13 cellular contexts compared by ENCODE assay signal in the genomic region with DNA sequence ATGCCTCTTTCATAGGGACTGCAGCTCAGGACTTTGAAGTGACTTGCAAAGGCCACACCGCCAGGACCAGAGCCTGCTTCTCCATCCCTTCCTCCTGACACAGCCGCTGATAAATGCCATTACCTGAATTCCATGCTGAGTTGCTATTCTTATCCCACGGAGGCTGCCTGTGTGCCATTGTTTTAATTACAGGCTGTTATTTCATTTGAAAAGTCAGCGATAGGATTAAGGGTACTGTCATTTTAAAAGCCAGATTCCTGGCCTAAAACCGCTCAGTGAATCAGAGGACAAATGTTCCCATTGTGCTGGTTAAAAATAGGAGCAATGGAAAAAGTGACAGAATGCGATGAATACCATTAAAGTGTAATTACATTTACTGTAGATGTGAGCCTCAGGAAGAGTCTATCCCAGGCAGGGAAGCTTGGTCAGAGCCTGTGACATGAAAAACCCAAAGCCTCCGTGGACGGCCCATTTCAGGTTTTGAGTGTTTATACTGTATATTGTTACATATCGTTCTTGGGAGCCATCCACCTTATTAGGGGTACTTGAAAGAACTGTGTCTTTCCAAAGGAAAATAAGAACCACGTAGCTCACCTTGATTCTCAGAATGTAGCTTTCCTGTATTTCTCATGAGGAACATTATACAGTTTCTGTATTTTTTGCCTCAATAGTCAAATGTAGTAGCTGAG. TPM values are rescaled to one million over a fixed set of nuclear protein-coding genes. Genes with fewer than 3 reads are reported as not detected.
DNase-seq lines count a peak whose midpoint lies in the region; ATAC-seq and TF ChIP-seq lines count a peak whose summit lies in the region.
"Had no signal": no experiment of that assay in that cellular context is flagged by ENCODE, and none has a peak within 500 bp of the region (broad histone marks: within the 10 kb centered on the region; RNA-seq: fewer than 3 reads in every experiment).

No MANE protein-coding gene starts in this region.

- TF ChIP-seq CTCF in coronary artery (IDR thresholded peaks at IDR 0.05): no peak

- peak overlapping the region; percentile 38 to 60 for H3K27ac ChIP-seq in coronary artery

- H3K4me3 ChIP-seq in coronary artery: peak overlapping the region; percentile 25

- ATAC-seq in Right ventricle myocardium superior (ENCODE audit: poor library complexity) (peak; percentile 78), HG02642 (IDR thresholded peaks at IDR 0.05; ENCODE audit: poor library complexity, unreplicated experiment) (no peak)
- ATAC-seq: activated CD4-positive, CD25-positive, alpha-beta regulatory T cell treated with anti-CD3 and anti-CD28 coated beads, Interleukin-2, amount 50 U/mL, for 24 hours had no signal

- intact Hi-C loops in Right ventricle myocardium superior (cut with DNase I) (no loop called here), cardiac septum (cut with DNase I) (no loop called here)

- in situ Hi-C loops in KBM-7 (cut with MboI; ENCODE audit: low pct_unique_long_range_greater_than_20kb, low sequenced_read_pairs): loop anchor here (25.0 kb wide), 2 partner anchors 383 to 558 kb away; partner anchors contain the start of gene TBC1D8

- DNase-seq in Right ventricle myocardium superior (no peak), cardiac septum (ENCODE audit: low spot score) (no peak), coronary artery (ENCODE audit: low spot score) (no peak), islet precursor cell (peak; percentile 74), NCI-H510A (lab: John Stamatoyannopoulos, UW) (no peak), KBM-7 (no peak), CD1c-positive myeloid dendritic cell (ENCODE audit: extremely low spot score) (no peak)
- DNase-seq: GF-D8; nephron progenitor cell; stimulated activated CD4-positive, alpha-beta T cell treated with anti-CD3 and anti-CD28 coated beads, Interleukin-2, amount 100 ng/mL, for 24 hours; stimulated activated naive CD4-positive, alpha-beta T cell treated with Interleukin-2 at 50 U/mL for 16 hours had no signal

RNA-seq across cellular contexts. Expression of gene PDCL3, which starts 41.3 kb away (rescaled TPM):
- total RNA-seq in Right ventricle myocardium superior (27.9 TPM), cardiac septum (26.7 TPM)
